In genomic region chr19:51546650-51547396, GRCh38 we compare ENCODE assay signal across 14 cellular contexts. TPM values are rescaled to one million over a fixed set of nuclear protein-coding genes. Genes with fewer than 3 reads are reported as not detected.
DNase-seq lines count a peak whose midpoint lies in the region; ATAC-seq and TF ChIP-seq lines count a peak whose summit lies in the region.
"Had no signal": no experiment of that assay in that cellular context is flagged by ENCODE, and none has a peak within 500 bp of the region (broad histone marks: within the 10 kb centered on the region; RNA-seq: fewer than 3 reads in every experiment).

No MANE protein-coding gene starts in this region.

- no peak overlapping the region for H3K4me3 Mint-ChIP-seq in activated T-helper 1 cell treated with anti-CD3 and anti-CD28 coated beads, Interleukin-12 subunit alpha, Interleukin-12 subunit beta, Interleukin-2, Interleukin-4 antibody, amounts not matched to agents 30 ng/mL and 10 ng/mL and 1 ng/mL, durations not matched to agents 14 hours and 24 hours and 36 hours
- H3K4me3 Mint-ChIP-seq: T-cell had no signal

- peaks cover 23% of the 10 kb centered on the region for H3K27me3 Mint-ChIP-seq in activated T-helper 1 cell treated with anti-CD3 and anti-CD28 coated beads, Interleukin-12 subunit alpha, Interleukin-12 subunit beta, Interleukin-2, Interleukin-4 antibody, amounts not matched to agents 30 ng/mL and 10 ng/mL and 1 ng/mL, durations not matched to agents 14 hours and 24 hours and 36 hours (ENCODE audit: insufficient read depth)

- no peak for ATAC-seq in GM18870 (IDR thresholded peaks at IDR 0.05; ENCODE audit: unreplicated experiment)
- no peak for ATAC-seq in GM19351 (IDR thresholded peaks at IDR 0.05; ENCODE audit: unreplicated experiment)
- ATAC-seq: psoas muscle, T-cell had no signal

- no peak overlapping the region for H3K27ac Mint-ChIP-seq in activated T-helper 1 cell treated with anti-CD3 and anti-CD28 coated beads, Interleukin-12 subunit alpha, Interleukin-12 subunit beta, Interleukin-2, Interleukin-4 antibody, amounts not matched to agents 30 ng/mL and 10 ng/mL and 1 ng/mL, durations not matched to agents 14 hours and 24 hours and 36 hours
- H3K27ac Mint-ChIP-seq: T-cell had no signal

- TF ChIP-seq CTCF in fibroblast of villous mesenchyme (IDR thresholded peaks at IDR 0.05; ENCODE audit: insufficient read depth, low read depth, low read length): no peak

- no peaks in the 10 kb centered on the region for H3K36me3 Mint-ChIP-seq in activated T-helper 1 cell treated with anti-CD3 and anti-CD28 coated beads, Interleukin-12 subunit alpha, Interleukin-12 subunit beta, Interleukin-2, Interleukin-4 antibody, amounts not matched to agents 30 ng/mL and 10 ng/mL and 1 ng/mL, durations not matched to agents 14 hours and 24 hours and 36 hours (ENCODE audit: low read depth)
- H3K36me3 Mint-ChIP-seq: T-cell had no signal

- intact Hi-C loops in activated T-helper 1 cell treated with anti-CD3 and anti-CD28 coated beads, Interleukin-12 subunit alpha, Interleukin-12 subunit beta, Interleukin-2, Interleukin-4 antibody, amounts not matched to agents 30 ng/mL and 10 ng/mL and 1 ng/mL, durations not matched to agents 14 hours and 24 hours and 36 hours (cut with micrococcal nuclease): no loop called here

- peaks cover 30% of the 10 kb centered on the region for H3K4me1 Mint-ChIP-seq in activated T-helper 1 cell treated with anti-CD3 and anti-CD28 coated beads, Interleukin-12 subunit alpha, Interleukin-12 subunit beta, Interleukin-2, Interleukin-4 antibody, amounts not matched to agents 30 ng/mL and 10 ng/mL and 1 ng/mL, durations not matched to agents 14 hours and 24 hours and 36 hours (ENCODE audit: low read depth)

- H3K9me3 Mint-ChIP-seq in activated T-helper 1 cell treated with anti-CD3 and anti-CD28 coated beads, Interleukin-12 subunit alpha, Interleukin-12 subunit beta, Interleukin-2, Interleukin-4 antibody, amounts not matched to agents 30 ng/mL and 10 ng/mL and 1 ng/mL, durations not matched to agents 14 hours and 24 hours and 36 hours: no peaks in the 10 kb centered on the region

- no peak overlapping the region for H3K4me3 ChIP-seq in fibroblast of villous mesenchyme (ENCODE audit: low read depth, low read length)
- H3K4me3 ChIP-seq: psoas muscle had no signal

- peak; percentile 23 for DNase-seq in A172 (ENCODE audit: low spot score)
- DNase-seq in GDM1 (lab: John Stamatoyannopoulos, UW): peak; percentile 96
- peak; percentile 1 for DNase-seq in RKO (ENCODE audit: low spot score)
- peak; percentile 25 for DNase-seq in fibroblast of villous mesenchyme (ENCODE audit: low read depth)
- no peak for DNase-seq in NCI-H524 (lab: John Stamatoyannopoulos, UW)
- DNase-seq in activated T-helper 1 cell treated with anti-CD3 and anti-CD28 coated beads, Interleukin-12 subunit alpha, Interleukin-12 subunit beta, Interleukin-2, Interleukin-4 antibody, amounts not matched to agents 30 ng/mL and 10 ng/mL and 1 ng/mL, durations not matched to agents 14 hours and 24 hours and 36 hours (ENCODE audit: low spot score): no peak
- DNase-seq: activated naive CD4-positive, alpha-beta T cell treated with Interleukin-2 at 50 U/mL for 16 hours; NCI-H2227 treated with DMSO at 0.1 percent for 48 hours; psoas muscle had no signal

RNA-seq across cellular contexts. Expression of gene SIGLEC6, which starts 15.4 kb away (rescaled TPM):
- total RNA-seq in A172 (2014; rRNA removed; shearing (Covaris generic)): not detected in 2 replicates
- total RNA-seq in fibroblast of villous mesenchyme: under 0.01 TPM in 1 of 2 replicates, not detected in the other
- 0.98 and 1.6 TPM in 2 replicates for total RNA-seq in activated T-helper 1 cell treated with anti-CD3 and anti-CD28 coated beads, Interleukin-12 subunit alpha, Interleukin-12 subunit beta, Interleukin-2, Interleukin-4 antibody, amounts not matched to agents 30 ng/mL and 10 ng/mL and 1 ng/mL, durations not matched to agents 14 hours and 24 hours and 36 hours
- total RNA-seq: H1 had no signal

RNA-seq across cellular contexts. Expression of gene ZNF175, which starts 24.3 kb away (rescaled TPM):
- 0.72 and 0.96 TPM in 2 replicates for total RNA-seq in A172 (2014; rRNA removed; shearing (Covaris generic))
- 5.5 and 9.9 TPM in 2 replicates for total RNA-seq in fibroblast of villous mesenchyme
- total RNA-seq in activated T-helper 1 cell treated with anti-CD3 and anti-CD28 coated beads, Interleukin-12 subunit alpha, Interleukin-12 subunit beta, Interleukin-2, Interleukin-4 antibody, amounts not matched to agents 30 ng/mL and 10 ng/mL and 1 ng/mL, durations not matched to agents 14 hours and 24 hours and 36 hours: 7.9 and 8.4 TPM in 2 replicates

RNA-seq across cellular contexts. Expression of gene SIGLEC12, which starts 45.2 kb away (rescaled TPM):
- not detected in 2 replicates for total RNA-seq in A172 (2014; rRNA removed; shearing (Covaris generic))
- total RNA-seq in fibroblast of villous mesenchyme: not detected in 2 replicates
- 0.52 and 0.54 TPM in 2 replicates for total RNA-seq in activated T-helper 1 cell treated with anti-CD3 and anti-CD28 coated beads, Interleukin-12 subunit alpha, Interleukin-12 subunit beta, Interleukin-2, Interleukin-4 antibody, amounts not matched to agents 30 ng/mL and 10 ng/mL and 1 ng/mL, durations not matched to agents 14 hours and 24 hours and 36 hours
- total RNA-seq: Caco-2, H1, T-cell had no signal

Comparison
In these comparisons a context has a peak if more than half of its experiments do, and no peak if none do; other contexts are left out.
1. DNase-seq: peak in A172 (single experiment), GDM1 (single experiment), RKO (single experiment) and fibroblast of villous mesenchyme (single experiment); none in NCI-H524 (0 of 2) and activated T-helper 1 cell treated with anti-CD3 and anti-CD28 coated beads, Interleukin-12 subunit alpha, Interleukin-12 subunit beta, Interleukin-2, Interleukin-4 antibody, amounts not matched to agents 30 ng/mL and 10 ng/mL and 1 ng/mL, durations not matched to agents 14 hours and 24 hours and 36 hours (single experiment).